In genomic region chr9:19410195-19410503, GRCh38 we compare ENCODE assay signal across 10 cellular contexts. TPM values are rescaled to one million over a fixed set of nuclear protein-coding genes. Genes with fewer than 3 reads are reported as not detected.
DNase-seq lines count a peak whose midpoint lies in the region; ATAC-seq, FAIRE-seq and TF ChIP-seq lines count a peak whose summit lies in the region.
"Had no signal": no experiment of that assay in that cellular context is flagged by ENCODE, and none has a peak within 500 bp of the region (broad histone marks: within the 10 kb centered on the region; RNA-seq: fewer than 3 reads in every experiment).

No MANE protein-coding gene starts in this region.

- peak overlapping the region; percentile 94 for H3K4me3 Mint-ChIP-seq in activated naive CD8-positive, alpha-beta T cell

- POLR2A ChIA-PET in HepG2 (lab: Yijun Ruan, JAX): interaction anchor here (2.1 kb wide), 1 partner anchor 30 kb away, joined by 9 read pairs; the partner anchor contains the start of gene RPS6

- CTCF ChIA-PET in HepG2 (lab: Yijun Ruan, JAX; ENCODE audit: low intra/inter-chr PET ratio, low total read pairs): no interaction called here

- H2AFZ ChIP-seq in HepG2 (ENCODE audit: low read length): peak overlapping the region; percentile 72

- H3K9me3 ChIP-seq in heart left ventricle: no peaks in the 10 kb centered on the region
- H3K9me3 ChIP-seq in HepG2 (ENCODE audit: low read length): no peaks in the 10 kb centered on the region
- H3K9me3 ChIP-seq in suprapubic skin: no peaks in the 10 kb centered on the region
- no peaks in the 10 kb centered on the region for H3K9me3 ChIP-seq in Peyer's patch

- ATAC-seq in heart left ventricle: no peak
- no peak for ATAC-seq in left ventricle myocardium superior
- ATAC-seq in HepG2: no peak
- no peak for ATAC-seq in HG02642 (IDR thresholded peaks at IDR 0.05; ENCODE audit: poor library complexity, unreplicated experiment)

- BruUV-seq in HepG2 (replicated peaks; lab: Mats Ljungman, UMichigan): TSS peak; percentile 63

- no peak for DNase-seq in heart left ventricle
- no peak for DNase-seq in left ventricle myocardium superior
- DNase-seq in HepG2 (ENCODE audit: low spot score): no peak
- DNase-seq in suprapubic skin (ENCODE audit: low spot score in 2 of 2): no peak
- no peak for DNase-seq in HPDE6-E6E7 (ENCODE audit: extremely low spot score)
- no peak for DNase-seq in Peyer's patch
- DNase-seq: stimulated activated CD4-positive, alpha-beta T cell treated with anti-CD3 and anti-CD28 coated beads, Interleukin-2, amount 100 ng/mL, for 48 hours had no signal

- H3K27ac Mint-ChIP-seq in activated naive CD8-positive, alpha-beta T cell: no peak overlapping the region

- in situ Hi-C loops in HepG2 (cut with HindIII; ENCODE audit: extremely low pct_ligation_motif_present, low pct_unique_long_range_greater_than_20kb): no loop called here

- no peak for TF ChIP-seq RAD21 in HepG2 (CRISPR knock-in tag; IDR thresholded peaks at IDR 0.05)

- peak overlapping the region; percentile 92 for H3K4me2 ChIP-seq in HepG2 (ENCODE audit: low read depth, low read length)

- intact Hi-C loops in heart left ventricle (cut with DNase I): no loop called here
- intact Hi-C loops in left ventricle myocardium superior (cut with micrococcal nuclease): no loop called here
- intact Hi-C loops in HepG2 (cut with micrococcal nuclease; ENCODE audit: unreplicated experiment): no loop called here

- H3K9me3 Mint-ChIP-seq in activated naive CD8-positive, alpha-beta T cell (ENCODE audit: low read depth): no peaks in the 10 kb centered on the region
- H3K9me3 Mint-ChIP-seq: dendritic cell treated with granulocyte-macrophage colony-stimulating factor and Interleukin-4, amounts not matched to agents 40 ng/mL and 50 ng/mL, for 4 days had no signal

- H3K4me3 ChIP-seq in heart left ventricle (peak overlapping the region in 10 of 12 donors; percentile 66 to 98 (median 89)), HepG2 (replicated peaks in 1 of 3; ENCODE audit: insufficient read depth in 1 of 3, low read depth in 2 of 3, low read length in 3 of 3) (peak overlapping the region; percentile 72 to 94 (median 81); a peak in 5 of 6 replicates), suprapubic skin (peak overlapping the region; percentile 91), Peyer's patch (peak overlapping the region in 2 of 4 donors; percentile 85 to 90)

- FAIRE-seq in HepG2 (lab: Jason Lieb, UNC): no peak

- TF ChIP-seq POLR2A in heart left ventricle (IDR thresholded peaks at IDR 0.05) (no peak), HepG2 (IDR thresholded peaks at IDR 0.05; ENCODE audit: insufficient read depth in 1 of 2, low read depth in 2 of 2, low read length in 2 of 2) (no peak), suprapubic skin (IDR thresholded peaks at IDR 0.05) (no peak), Peyer's patch (IDR thresholded peaks at IDR 0.05) (no peak)

- no peaks in the 10 kb centered on the region for H4K20me1 ChIP-seq in HepG2 (ENCODE audit: insufficient read depth, low read length)

- 92 to 100% (median 99%) methylated on average over 2 of the region's 2 CpGs for WGBS in heart left ventricle, 4 donors
- WGBS in HepG2 (ENCODE audit: low lambda C conversion rate): 100% methylated on average over 2 of the region's 2 CpGs
- 96% methylated on average over 2 of the region's 2 CpGs for WGBS in suprapubic skin

- peaks cover 13% of the 10 kb centered on the region for H3K4me1 Mint-ChIP-seq in activated naive CD8-positive, alpha-beta T cell (ENCODE audit: low read depth)

- H3K79me2 ChIP-seq in HepG2 (ENCODE audit: insufficient read depth, low read length): no peaks in the 10 kb centered on the region

- H3K27ac ChIP-seq in heart left ventricle (peak overlapping the region in 7 of 12 donors; percentile 23 to 96 (median 88)), HepG2 (ENCODE audit: extremely low read length, insufficient read depth, low read length) (no peak overlapping the region), suprapubic skin (no peak overlapping the region), Peyer's patch (no peak overlapping the region)

- H3K27me3 ChIP-seq in heart left ventricle (no peaks in the 10 kb centered on the region), HepG2 (ENCODE audit: control insufficient read depth in 1 of 2, insufficient read depth in 2 of 2, low read length in 2 of 2) (no peaks in the 10 kb centered on the region; a peak in 2 of 5 replicates), suprapubic skin (no peaks in the 10 kb centered on the region), Peyer's patch (no peaks in the 10 kb centered on the region)

- TF ChIP-seq CTCF in heart left ventricle (IDR thresholded peaks at IDR 0.05): no peak
- TF ChIP-seq CTCF in HepG2 (CRISPR knock-in tag; IDR thresholded peaks at IDR 0.05): no peak
- TF ChIP-seq CTCF in suprapubic skin (IDR thresholded peaks at IDR 0.05): no peak
- TF ChIP-seq CTCF in Peyer's patch (IDR thresholded peaks at IDR 0.05): no peak

- H3K36me3 Mint-ChIP-seq in activated naive CD8-positive, alpha-beta T cell: peaks cover 2% of the 10 kb centered on the region

- H3K27me3 Mint-ChIP-seq in activated naive CD8-positive, alpha-beta T cell: no peaks in the 10 kb centered on the region

- TF ChIP-seq EP300 in HepG2 (IDR thresholded peaks at IDR 0.05; ENCODE audit: low read depth in 2 of 2, low read length in 2 of 2) (no peak), HepG2 (CRISPR knock-in tag; IDR thresholded peaks at IDR 0.05; ENCODE audit: borderline replicate concordance) (no peak), suprapubic skin (IDR thresholded peaks at IDR 0.05) (no peak)

- peak overlapping the region; percentile 74; the same call in 1 of the 2 replicates for H3K9ac ChIP-seq in HepG2 (ENCODE audit: insufficient read depth, low read depth, low read length)

- no peaks in the 10 kb centered on the region for H3K36me3 ChIP-seq in heart left ventricle
- no peaks in the 10 kb centered on the region for H3K36me3 ChIP-seq in HepG2 (replicated peaks in 1 of 2; ENCODE audit: control insufficient read depth in 1 of 2, insufficient read depth in 2 of 2, low read length in 2 of 2)
- H3K36me3 ChIP-seq in suprapubic skin: no peaks in the 10 kb centered on the region
- H3K36me3 ChIP-seq in Peyer's patch: no peaks in the 10 kb centered on the region

- H3K4me1 ChIP-seq in heart left ventricle: peaks cover 0 to 26% (median 21%) of the 10 kb centered on the region in 12 donors
- H3K4me1 ChIP-seq in HepG2 (ENCODE audit: insufficient read depth, low read length): peaks cover 39% of the 10 kb centered on the region
- H3K4me1 ChIP-seq in suprapubic skin: peaks cover 20% of the 10 kb centered on the region
- H3K4me1 ChIP-seq in Peyer's patch: peaks cover 0 to 12% (median 0%) of the 10 kb centered on the region in 4 donors

RNA-seq across cellular contexts. Expression of gene ACER2, which starts 1.3 kb away (rescaled TPM):
- total RNA-seq in heart left ventricle: 1 to 10 TPM; 1.6 to 4.5 (median 3.9) TPM
- 1 to 10 TPM in 1 of 2 donors, under 1 TPM in 1; 0.95 to 1.5 TPM for polyA plus RNA-seq in heart left ventricle
- total RNA-seq in left ventricle myocardium superior: 3.4 TPM
- total RNA-seq in HepG2 (2016; rRNA removed; fragmentation: Illumina TruSeq; extraction: Trizol): 2.1 and 3.4 TPM in 2 replicates
- total RNA-seq in HepG2 (2016; cell fraction: cytosol; rRNA removed; fragmentation: Illumina TruSeq; extraction: Trizol; ENCODE audit: low read depth): 1.2 and 1.5 TPM in 2 replicates
- total RNA-seq in HepG2 (2016; cell fraction: insoluble cytoplasmic fraction; rRNA removed; fragmentation: Illumina TruSeq; extraction: Trizol): 1.9 and 2.6 TPM in 2 replicates
- 0.93 and 1.0 TPM in 2 replicates for total RNA-seq in HepG2 (2016; cell fraction: membrane; rRNA removed; fragmentation: Illumina TruSeq; extraction: Trizol)
- 3.6 and 3.9 TPM in 2 replicates for total RNA-seq in HepG2 (2016; cell fraction: nucleus; rRNA removed; fragmentation: Illumina TruSeq; extraction: Trizol)
- polyA plus RNA-seq in HepG2 (2011; rRNA removed): 1.9 and 2.6 TPM in 2 replicates
- 1.6 and 2.5 TPM in 2 replicates for polyA plus RNA-seq in HepG2 (2011; cell fraction: cytosol; rRNA removed)
- polyA plus RNA-seq in HepG2 (2011; cell fraction: nucleus; rRNA removed): 1.7 and 2.5 TPM in 2 replicates
- 0.88 and 0.91 TPM in 2 replicates for polyA plus RNA-seq in HepG2 (2012)
- polyA plus RNA-seq in HepG2 (2016; cell fraction: cytosol; fragmentation: Illumina TruSeq; extraction: Trizol; ENCODE audit: low read depth): 0.09 and 0.10 TPM in 2 replicates
- polyA plus RNA-seq in HepG2 (2016; cell fraction: insoluble cytoplasmic fraction; fragmentation: Illumina TruSeq; extraction: Trizol; ENCODE audit: low read depth): 0.88 and 1.1 TPM in 2 replicates
- 0.19 and 0.26 TPM in 2 replicates for polyA plus RNA-seq in HepG2 (2016; cell fraction: membrane; fragmentation: Illumina TruSeq; extraction: Trizol; ENCODE audit: low read depth)
- 4.1 and 4.3 TPM in 2 replicates for polyA plus RNA-seq in HepG2 (2016; cell fraction: nucleus; fragmentation: Illumina TruSeq; extraction: Trizol; ENCODE audit: insufficient read depth, low read depth)
- 10.2 and 11.3 TPM in 2 replicates for polyA minus RNA-seq in HepG2 (2011; rRNA and poly(A)+ RNA removed; ENCODE audit: low replicate concordance)
- 3.8 and 6.3 TPM in 2 replicates for polyA minus RNA-seq in HepG2 (2011; cell fraction: cytosol; rRNA and poly(A)+ RNA removed)
- polyA minus RNA-seq in HepG2 (2011; cell fraction: nucleus; rRNA and poly(A)+ RNA removed): 2.7 and 4.1 TPM in 2 replicates
- total RNA-seq in suprapubic skin: 10 to 100 TPM; 12.1 to 18.8 (median 14.8) TPM
- 1 to 10 TPM; 3.5 to 4.2 (median 4.0) TPM for total RNA-seq in Peyer's patch

RNA-seq across cellular contexts. Expression of gene RPS6, which starts 30.1 kb away (rescaled TPM):
- total RNA-seq in heart left ventricle: 1,000 to 10,000 TPM in 4 of 9 donors, 100 to 1,000 TPM in 5; 589 to 1,268 (median 975) TPM
- 1,000 to 10,000 TPM; 1,493 to 1,652 TPM for polyA plus RNA-seq in heart left ventricle
- 884 TPM for total RNA-seq in left ventricle myocardium superior
- total RNA-seq in HepG2 (2016; rRNA removed; fragmentation: Illumina TruSeq; extraction: Trizol): 2,504 and 3,005 TPM in 2 replicates
- total RNA-seq in HepG2 (2016; cell fraction: cytosol; rRNA removed; fragmentation: Illumina TruSeq; extraction: Trizol; ENCODE audit: low read depth): 2,617 and 3,060 TPM in 2 replicates
- total RNA-seq in HepG2 (2016; cell fraction: insoluble cytoplasmic fraction; rRNA removed; fragmentation: Illumina TruSeq; extraction: Trizol): 2,526 and 2,975 TPM in 2 replicates
- 5,829 and 6,358 TPM in 2 replicates for total RNA-seq in HepG2 (2016; cell fraction: membrane; rRNA removed; fragmentation: Illumina TruSeq; extraction: Trizol)
- total RNA-seq in HepG2 (2016; cell fraction: nucleus; rRNA removed; fragmentation: Illumina TruSeq; extraction: Trizol): 865 and 963 TPM in 2 replicates
- polyA plus RNA-seq in HepG2 (2011; rRNA removed): 1,805 and 2,147 TPM in 2 replicates
- 2,011 and 2,382 TPM in 2 replicates for polyA plus RNA-seq in HepG2 (2011; cell fraction: cytosol; rRNA removed)
- 502 and 683 TPM in 2 replicates for polyA plus RNA-seq in HepG2 (2011; cell fraction: nucleus; rRNA removed)
- polyA plus RNA-seq in HepG2 (2012): 2,803 and 2,840 TPM in 2 replicates
- polyA plus RNA-seq in HepG2 (2016; cell fraction: cytosol; fragmentation: Illumina TruSeq; extraction: Trizol; ENCODE audit: low read depth): 4,656 and 4,989 TPM in 2 replicates
- 3,168 and 3,240 TPM in 2 replicates for polyA plus RNA-seq in HepG2 (2016; cell fraction: insoluble cytoplasmic fraction; fragmentation: Illumina TruSeq; extraction: Trizol; ENCODE audit: low read depth)
- polyA plus RNA-seq in HepG2 (2016; cell fraction: membrane; fragmentation: Illumina TruSeq; extraction: Trizol; ENCODE audit: low read depth): 6,462 and 6,516 TPM in 2 replicates
- 1,671 and 1,768 TPM in 2 replicates for polyA plus RNA-seq in HepG2 (2016; cell fraction: nucleus; fragmentation: Illumina TruSeq; extraction: Trizol; ENCODE audit: insufficient read depth, low read depth)
- 342 and 505 TPM in 2 replicates for polyA minus RNA-seq in HepG2 (2011; rRNA and poly(A)+ RNA removed; ENCODE audit: low replicate concordance)
- 433 and 504 TPM in 2 replicates for polyA minus RNA-seq in HepG2 (2011; cell fraction: cytosol; rRNA and poly(A)+ RNA removed)
- polyA minus RNA-seq in HepG2 (2011; cell fraction: nucleus; rRNA and poly(A)+ RNA removed): 367 and 504 TPM in 2 replicates
- total RNA-seq in suprapubic skin: 1,000 to 10,000 TPM; 1,950 to 2,506 (median 2,250) TPM
- 1,000 to 10,000 TPM in 1 of 4 donors, 100 to 1,000 TPM in 3; 547 to 1,432 (median 812) TPM for total RNA-seq in Peyer's patch

Comparison
In these comparisons a context has a peak if more than half of its experiments do, and no peak if none do; other contexts are left out.
1. H3K27ac ChIP-seq: peak in heart left ventricle (7 of 12); none in HepG2 (single experiment), suprapubic skin (single experiment) and Peyer's patch (0 of 4).